8 cellular contexts compared by ENCODE assay signal in genomic region chr2:38875576-38876367, GRCh38. TPM values are rescaled to one million over a fixed set of nuclear protein-coding genes. Genes with fewer than 3 reads are reported as not detected.
A peak's percentile ranks its signal among the peaks of the same experiment; 100 is the strongest.
DNase-seq lines count a peak whose midpoint lies in the region; ATAC-seq, FAIRE-seq and TF ChIP-seq lines count a peak whose summit lies in the region.

A gene with protein sequence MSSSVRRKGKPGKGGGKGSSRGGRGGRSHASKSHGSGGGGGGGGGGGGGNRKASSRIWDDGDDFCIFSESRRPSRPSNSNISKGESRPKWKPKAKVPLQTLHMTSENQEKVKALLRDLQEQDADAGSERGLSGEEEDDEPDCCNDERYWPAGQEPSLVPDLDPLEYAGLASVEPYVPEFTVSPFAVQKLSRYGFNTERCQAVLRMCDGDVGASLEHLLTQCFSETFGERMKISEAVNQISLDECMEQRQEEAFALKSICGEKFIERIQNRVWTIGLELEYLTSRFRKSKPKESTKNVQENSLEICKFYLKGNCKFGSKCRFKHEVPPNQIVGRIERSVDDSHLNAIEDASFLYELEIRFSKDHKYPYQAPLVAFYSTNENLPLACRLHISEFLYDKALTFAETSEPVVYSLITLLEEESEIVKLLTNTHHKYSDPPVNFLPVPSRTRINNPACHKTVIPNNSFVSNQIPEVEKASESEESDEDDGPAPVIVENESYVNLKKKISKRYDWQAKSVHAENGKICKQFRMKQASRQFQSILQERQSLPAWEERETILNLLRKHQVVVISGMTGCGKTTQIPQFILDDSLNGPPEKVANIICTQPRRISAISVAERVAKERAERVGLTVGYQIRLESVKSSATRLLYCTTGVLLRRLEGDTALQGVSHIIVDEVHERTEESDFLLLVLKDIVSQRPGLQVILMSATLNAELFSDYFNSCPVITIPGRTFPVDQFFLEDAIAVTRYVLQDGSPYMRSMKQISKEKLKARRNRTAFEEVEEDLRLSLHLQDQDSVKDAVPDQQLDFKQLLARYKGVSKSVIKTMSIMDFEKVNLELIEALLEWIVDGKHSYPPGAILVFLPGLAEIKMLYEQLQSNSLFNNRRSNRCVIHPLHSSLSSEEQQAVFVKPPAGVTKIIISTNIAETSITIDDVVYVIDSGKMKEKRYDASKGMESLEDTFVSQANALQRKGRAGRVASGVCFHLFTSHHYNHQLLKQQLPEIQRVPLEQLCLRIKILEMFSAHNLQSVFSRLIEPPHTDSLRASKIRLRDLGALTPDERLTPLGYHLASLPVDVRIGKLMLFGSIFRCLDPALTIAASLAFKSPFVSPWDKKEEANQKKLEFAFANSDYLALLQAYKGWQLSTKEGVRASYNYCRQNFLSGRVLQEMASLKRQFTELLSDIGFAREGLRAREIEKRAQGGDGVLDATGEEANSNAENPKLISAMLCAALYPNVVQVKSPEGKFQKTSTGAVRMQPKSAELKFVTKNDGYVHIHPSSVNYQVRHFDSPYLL (N-terminal part only) (minus strand): TSS chr2:38875934. CDS start chr2:38868405, 7,529 bp downstream.
Gene MORN2, plus strand, starts transcription at chr2:38875976.

- H3K9ac ChIP-seq in astrocyte (ENCODE audit: low read length), result peak within 1 kb of the TSS; percentile 89

- peak within 1 kb of the TSS; percentile 73 for H3K27ac ChIP-seq in astrocyte (ENCODE audit: low read depth, low read length)
- H3K27ac ChIP-seq in aorta (ENCODE audit: low read depth in 1 of 2, low read length in 2 of 2), result no peak within 1 kb of the TSS

- FAIRE-seq in astrocyte (lab: Jason Lieb, UNC), result no peak

- H3K27me3 Mint-ChIP-seq in T-helper 2 cell treated with Interferon-gamma antibody and Interleukin-4, amounts not matched to agents 5 μg/mL and 100 μg/mL, for 36 hours (ENCODE audit: low read depth), result no peaks in the 10 kb centered on the region
- no peaks in the 10 kb centered on the region for H3K27me3 Mint-ChIP-seq in astrocyte (ENCODE audit: low read depth, unreplicated experiment)

- H3K36me3 Mint-ChIP-seq in T-helper 2 cell treated with Interferon-gamma antibody and Interleukin-4, amounts not matched to agents 5 μg/mL and 100 μg/mL, for 36 hours (ENCODE audit: low read depth), result peaks cover 14% of the 10 kb centered on the region
- H3K36me3 Mint-ChIP-seq in astrocyte (ENCODE audit: low read depth, unreplicated experiment), result peaks cover 2% of the 10 kb centered on the region

- 0 to 1% methylated on average over 52 of the region's 52 CpGs for WGBS in aorta, 2 donors

- DNase-seq in NCI-H1694 (lab: John Stamatoyannopoulos, UW) (peak; percentile 32), astrocyte (ENCODE audit: low read depth) (peak; percentile 67), hippocampal formation (lab: John Stamatoyannopoulos, UW) (peak; percentile 55 to 82), retina (peak; percentile 96), aorta (peak; percentile 92 to 96)
- peak; percentile 79 for DNase-seq in T-helper 2 cell treated with Interferon-gamma antibody and Interleukin-4, amounts not matched to agents 5 μg/mL and 100 μg/mL, for 36 hours (ENCODE audit: low spot score)

- intact Hi-C loops in aorta (cut with DNase I), result no loop called here

- no peak for TF ChIP-seq CTCF in astrocyte (IDR thresholded peaks at IDR 0.05; ENCODE audit: insufficient read depth, low read depth, low read length)

- no peaks in the 10 kb centered on the region for H3K27me3 ChIP-seq in astrocyte (ENCODE audit: insufficient read depth, low read length)
- H3K27me3 ChIP-seq in aorta (ENCODE audit: control insufficient read depth in 1 of 2, insufficient read depth in 2 of 2, low read length in 1 of 2), result no peaks in the 10 kb centered on the region

- peaks cover 18% of the 10 kb centered on the region for H3K4me1 Mint-ChIP-seq in T-helper 2 cell treated with Interferon-gamma antibody and Interleukin-4, amounts not matched to agents 5 μg/mL and 100 μg/mL, for 36 hours (ENCODE audit: low read depth)
- peaks cover 8% of the 10 kb centered on the region for H3K4me1 Mint-ChIP-seq in astrocyte (ENCODE audit: low read depth, unreplicated experiment)

- peak; percentile 64 for TF ChIP-seq POLR2A in GM18505 (IDR thresholded peaks at IDR 0.05; ENCODE audit: borderline replicate concordance, extremely low read depth, insufficient read depth, insufficient read length)

- H3K4me3 Mint-ChIP-seq in T-helper 2 cell treated with Interferon-gamma antibody and Interleukin-4, amounts not matched to agents 5 μg/mL and 100 μg/mL, for 36 hours, result peak within 1 kb of the TSS; percentile 99
- H3K4me3 Mint-ChIP-seq in astrocyte (ENCODE audit: unreplicated experiment), result peak within 1 kb of the TSS; percentile 94

- peaks cover 14% of the 10 kb centered on the region for H3K4me1 ChIP-seq in astrocyte (ENCODE audit: insufficient read depth, low read length)
- H3K4me1 ChIP-seq in aorta (ENCODE audit: control insufficient read depth in 1 of 2, insufficient read depth in 2 of 2, low read length in 2 of 2), result peaks cover 2 to 3% of the 10 kb centered on the region in 2 donors

- peak within 1 kb of the TSS; percentile 93 for H3K27ac Mint-ChIP-seq in T-helper 2 cell treated with Interferon-gamma antibody and Interleukin-4, amounts not matched to agents 5 μg/mL and 100 μg/mL, for 36 hours
- peak within 1 kb of the TSS; percentile 68 for H3K27ac Mint-ChIP-seq in astrocyte (ENCODE audit: unreplicated experiment)

- H4K20me1 ChIP-seq in astrocyte (ENCODE audit: insufficient read depth, low read length), result no peaks in the 10 kb centered on the region

- H3K4me3 ChIP-seq in astrocyte (ENCODE audit: insufficient read depth, low read depth, low read length), result peak within 1 kb of the TSS; percentile 94
- H3K4me3 ChIP-seq in aorta (ENCODE audit: low read length in 2 of 2), result peak within 1 kb of the TSS; percentile 36 to 86

- H2AFZ ChIP-seq in astrocyte (ENCODE audit: low read depth, low read length), result peak within 1 kb of the TSS; percentile 99

- H3K9me3 Mint-ChIP-seq in T-helper 2 cell treated with Interferon-gamma antibody and Interleukin-4, amounts not matched to agents 5 μg/mL and 100 μg/mL, for 36 hours, result peaks cover 15% of the 10 kb centered on the region
- H3K9me3 Mint-ChIP-seq in astrocyte (ENCODE audit: unreplicated experiment), result no peaks in the 10 kb centered on the region

- H3K36me3 ChIP-seq in astrocyte (ENCODE audit: insufficient read depth, low read length) (no peaks in the 10 kb centered on the region), aorta (ENCODE audit: control insufficient read depth in 1 of 2, insufficient read depth in 2 of 2, low read length in 1 of 2) (peaks cover 0 to 4% of the 10 kb centered on the region in 2 donors)

- H3K9me3 ChIP-seq in astrocyte (ENCODE audit: insufficient read depth, low read depth, low read length), result no peaks in the 10 kb centered on the region
- no peaks in the 10 kb centered on the region for H3K9me3 ChIP-seq in aorta (ENCODE audit: control insufficient read depth, low read length)

- peak; percentile 100 for ATAC-seq in GM18505 (IDR thresholded peaks at IDR 0.05; ENCODE audit: unreplicated experiment)
- peak; percentile 100 for ATAC-seq in HG02885 (IDR thresholded peaks at IDR 0.05; ENCODE audit: poor library complexity, unreplicated experiment)
- ATAC-seq in aorta (ENCODE audit: low FRiP score), result peak; percentile 98

- peak within 1 kb of the TSS; percentile 94 for H3K4me2 ChIP-seq in astrocyte (ENCODE audit: low read length)

- peaks cover 41% of the 10 kb centered on the region for H3K79me2 ChIP-seq in astrocyte (ENCODE audit: insufficient read depth, low read length)

RNA-seq across cellular contexts. Expression of the first gene that starts in this region (rescaled TPM):
- 18.6 and 22.5 TPM in 2 replicates for total RNA-seq in astrocyte
- total RNA-seq in aorta, result 10 to 100 TPM; 16.4 to 19.6 TPM
- polyA plus RNA-seq in aorta, result 10 to 100 TPM in 1 of 2 donors, 1 to 10 TPM in 1; 2.5 to 14.7 TPM

RNA-seq across cellular contexts. Expression of gene MORN2, which starts in this region (rescaled TPM):
- 16.6 and 18.0 TPM in 2 replicates for total RNA-seq in astrocyte
- 1 to 10 TPM; 6.7 to 7.9 TPM for total RNA-seq in aorta
- 10 to 100 TPM; 20.9 to 22.2 TPM for polyA plus RNA-seq in aorta

Comparison
In these comparisons a context has a peak if more than half of its experiments do, and no peak if none do; other contexts are left out.
1. DNase-seq: peak in every context shown above with its lines; median percentile 96 in retina; 94 in aorta; 79 in T-helper 2 cell treated with Interferon-gamma antibody and Interleukin-4, amounts not matched to agents 5 μg/mL and 100 μg/mL, for 36 hours; 68 in hippocampal formation; 67 in astrocyte; 32 in NCI-H1694.